In genomic region chr13:46571189-46571901, GRCh38 we compare ENCODE assay signal across 9 cellular contexts. TPM values are rescaled to one million over a fixed set of nuclear protein-coding genes. Genes with fewer than 3 reads are reported as not detected.
A peak's percentile ranks its signal among the peaks of the same experiment; 100 is the strongest.
DNase-seq lines count a peak whose midpoint lies in the region; ATAC-seq and TF ChIP-seq lines count a peak whose summit lies in the region.
"Had no signal": no experiment of that assay in that cellular context is flagged by ENCODE, and none has a peak within 500 bp of the region (broad histone marks: within the 10 kb centered on the region; RNA-seq: fewer than 3 reads in every experiment).

No MANE protein-coding gene starts in this region.

- peaks cover 8 to 85% (median 45%) of the 10 kb centered on the region in 12 donors for H3K4me1 ChIP-seq in heart left ventricle

- 64 to 73% (median 70%) methylated on average over 10 of the region's 10 CpGs for WGBS in heart left ventricle, 4 donors

- no peaks in the 10 kb centered on the region for H3K27me3 ChIP-seq in heart left ventricle

- ATAC-seq in GM19455 (IDR thresholded peaks at IDR 0.05; ENCODE audit: unreplicated experiment) (peak; percentile 49), heart left ventricle (peak in 3 of 4 donors; percentile 65 to 77 (median 71))

- no peaks in the 10 kb centered on the region for H3K9me3 ChIP-seq in heart left ventricle

- H3K4me3 ChIP-seq in heart left ventricle, result no peak overlapping the region

- intact Hi-C loops in heart left ventricle (cut with DNase I), result loop anchor here in 1 of 10 donors (2.0 kb wide), 1 partner anchor 19 kb away; the partner anchor contains the start of gene LRCH1

- no peaks in the 10 kb centered on the region for H3K36me3 ChIP-seq in heart left ventricle

- DNase-seq in NCI-H1694 treated with DMSO at 0.1 percent for 48 hours (lab: John Stamatoyannopoulos, UW), result peak; percentile 90
- DNase-seq in heart left ventricle, result peak in 2 of 5 donors; percentile 38 to 40
- no peak for DNase-seq in NCI-H748 treated with DMSO at 0.1 percent for 48 hours (lab: John Stamatoyannopoulos, UW)
- DNase-seq in stimulated activated CD4-positive, alpha-beta T cell treated with anti-CD3 and anti-CD28 coated beads, Interleukin-4, amount 100 ng/mL, for 24 hours, result no peak
- DNase-seq in central memory CD4-positive, alpha-beta T cell, result no peak
- DNase-seq in GM10266 (ENCODE audit: extremely low spot score), result no peak
- DNase-seq: stimulated activated CD4-positive, alpha-beta T cell treated with anti-CD3 and anti-CD28 coated beads, Interleukin-15, amount 100 ng/mL, for 24 hours had no signal

- TF ChIP-seq CTCF in C4-2B (conservative IDR thresholded peaks at IDR 0.05), result no peak
- TF ChIP-seq CTCF in heart left ventricle (IDR thresholded peaks at IDR 0.05), result no peak
- TF ChIP-seq CTCF in GM10266 (IDR thresholded peaks at IDR 0.05; ENCODE audit: control insufficient read depth, insufficient read depth, low read depth, missing control alignments), result no peak

- TF ChIP-seq POLR2A in heart left ventricle (IDR thresholded peaks at IDR 0.05), result no peak

- H3K27ac ChIP-seq in C4-2B (peak overlapping the region; percentile 23; the same call in 1 of the 2 replicates), heart left ventricle (peak overlapping the region in 7 of 12 donors; percentile 5 to 59 (median 40))

RNA-seq across cellular contexts. Expression of gene LRCH1, which starts 18.4 kb away (rescaled TPM):
- total RNA-seq in heart left ventricle, result 10 to 100 TPM in 8 of 9 donors, 1 to 10 TPM in 1; 9.8 to 20.1 (median 12.9) TPM
- 1 to 10 TPM; 4.5 to 6.4 TPM for polyA plus RNA-seq in heart left ventricle
